1 cellular context compared by ENCODE assay signal in the genomic region with DNA sequence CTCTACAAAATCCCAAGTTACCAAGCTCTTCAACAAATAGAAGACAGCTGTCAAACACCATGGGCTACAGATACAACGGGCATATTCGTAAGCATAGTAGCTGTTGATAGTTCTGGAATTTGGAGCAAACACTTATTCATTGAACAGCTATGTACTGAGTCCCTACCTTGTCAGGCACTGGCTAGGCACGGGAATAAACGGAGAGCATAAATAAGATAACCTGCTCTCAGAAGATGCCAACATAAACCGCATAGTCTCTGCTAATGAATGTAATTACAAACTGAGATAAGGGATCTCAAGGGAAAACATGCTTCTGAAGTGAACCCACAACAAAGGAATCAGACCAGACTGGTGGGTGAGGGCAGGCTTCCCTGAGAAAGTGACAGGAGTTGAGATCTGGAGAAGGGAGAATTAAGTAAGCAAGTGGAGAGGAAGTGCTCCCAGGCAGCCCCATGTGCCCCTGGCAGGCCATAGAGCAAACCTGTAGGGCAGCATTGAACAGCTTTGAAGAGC.
TF ChIP-seq lines count a peak whose summit lies in the region.

No MANE protein-coding gene starts in this region.

TF ChIP-seq in WTC11, 78 proteins besides CTCF, POLR2A, EP300 and RAD21 (continued from another document):
- TF ChIP-seq, protein P1, sequence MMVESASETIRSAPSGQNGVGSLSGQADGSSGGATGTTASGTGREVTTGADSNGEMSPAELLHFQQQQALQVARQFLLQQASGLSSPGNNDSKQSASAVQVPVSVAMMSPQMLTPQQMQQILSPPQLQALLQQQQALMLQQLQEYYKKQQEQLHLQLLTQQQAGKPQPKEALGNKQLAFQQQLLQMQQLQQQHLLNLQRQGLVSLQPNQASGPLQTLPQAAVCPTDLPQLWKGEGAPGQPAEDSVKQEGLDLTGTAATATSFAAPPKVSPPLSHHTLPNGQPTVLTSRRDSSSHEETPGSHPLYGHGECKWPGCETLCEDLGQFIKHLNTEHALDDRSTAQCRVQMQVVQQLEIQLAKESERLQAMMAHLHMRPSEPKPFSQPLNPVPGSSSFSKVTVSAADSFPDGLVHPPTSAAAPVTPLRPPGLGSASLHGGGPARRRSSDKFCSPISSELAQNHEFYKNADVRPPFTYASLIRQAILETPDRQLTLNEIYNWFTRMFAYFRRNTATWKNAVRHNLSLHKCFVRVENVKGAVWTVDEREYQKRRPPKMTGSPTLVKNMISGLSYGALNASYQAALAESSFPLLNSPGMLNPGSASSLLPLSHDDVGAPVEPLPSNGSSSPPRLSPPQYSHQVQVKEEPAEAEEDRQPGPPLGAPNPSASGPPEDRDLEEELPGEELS (CRISPR knock-in tag; IDR thresholded peaks at IDR 0.05): no peak
- TF ChIP-seq SP1 (CRISPR knock-in tag; conservative IDR thresholded peaks at IDR 0.05): no peak
- TF ChIP-seq, protein P2, sequence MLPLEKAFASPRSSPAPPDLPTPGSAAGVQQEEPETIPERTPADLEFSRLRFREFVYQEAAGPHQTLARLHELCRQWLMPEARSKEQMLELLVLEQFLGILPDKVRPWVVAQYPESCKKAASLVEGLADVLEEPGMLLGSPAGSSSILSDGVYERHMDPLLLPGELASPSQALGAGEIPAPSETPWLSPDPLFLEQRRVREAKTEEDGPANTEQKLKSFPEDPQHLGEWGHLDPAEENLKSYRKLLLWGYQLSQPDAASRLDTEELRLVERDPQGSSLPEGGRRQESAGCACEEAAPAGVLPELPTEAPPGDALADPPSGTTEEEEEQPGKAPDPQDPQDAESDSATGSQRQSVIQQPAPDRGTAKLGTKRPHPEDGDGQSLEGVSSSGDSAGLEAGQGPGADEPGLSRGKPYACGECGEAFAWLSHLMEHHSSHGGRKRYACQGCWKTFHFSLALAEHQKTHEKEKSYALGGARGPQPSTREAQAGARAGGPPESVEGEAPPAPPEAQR (CRISPR knock-in tag; IDR thresholded peaks at IDR 0.05): no peak
- TF ChIP-seq NFE2L1 (CRISPR knock-in tag; IDR thresholded peaks at IDR 0.05): no peak
- TF ChIP-seq, protein P3, sequence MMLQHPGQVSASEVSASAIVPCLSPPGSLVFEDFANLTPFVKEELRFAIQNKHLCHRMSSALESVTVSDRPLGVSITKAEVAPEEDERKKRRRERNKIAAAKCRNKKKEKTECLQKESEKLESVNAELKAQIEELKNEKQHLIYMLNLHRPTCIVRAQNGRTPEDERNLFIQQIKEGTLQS (CRISPR knock-in tag; conservative IDR thresholded peaks at IDR 0.05): no peak
- no peak for TF ChIP-seq ZNF396 (CRISPR knock-in tag; IDR thresholded peaks at IDR 0.05; ENCODE audit: borderline replicate concordance)
- no peak for TF ChIP-seq ATF1 (CRISPR knock-in tag; IDR thresholded peaks at IDR 0.05)
- no peak for TF ChIP-seq GRHL2 (CRISPR knock-in tag; IDR thresholded peaks at IDR 0.05; ENCODE audit: insufficient replicate concordance, severe bottlenecking)
- TF ChIP-seq, protein P4, sequence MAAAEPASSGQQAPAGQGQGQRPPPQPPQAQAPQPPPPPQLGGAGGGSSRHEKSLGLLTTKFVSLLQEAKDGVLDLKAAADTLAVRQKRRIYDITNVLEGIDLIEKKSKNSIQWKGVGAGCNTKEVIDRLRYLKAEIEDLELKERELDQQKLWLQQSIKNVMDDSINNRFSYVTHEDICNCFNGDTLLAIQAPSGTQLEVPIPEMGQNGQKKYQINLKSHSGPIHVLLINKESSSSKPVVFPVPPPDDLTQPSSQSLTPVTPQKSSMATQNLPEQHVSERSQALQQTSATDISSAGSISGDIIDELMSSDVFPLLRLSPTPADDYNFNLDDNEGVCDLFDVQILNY (CRISPR knock-in tag; IDR thresholded peaks at IDR 0.05): no peak
